1 cellular context compared by ENCODE assay signal in genomic region chr10:70672165-70672992, GRCh38.
TF ChIP-seq lines count a peak whose summit lies in the region.

A gene with protein sequence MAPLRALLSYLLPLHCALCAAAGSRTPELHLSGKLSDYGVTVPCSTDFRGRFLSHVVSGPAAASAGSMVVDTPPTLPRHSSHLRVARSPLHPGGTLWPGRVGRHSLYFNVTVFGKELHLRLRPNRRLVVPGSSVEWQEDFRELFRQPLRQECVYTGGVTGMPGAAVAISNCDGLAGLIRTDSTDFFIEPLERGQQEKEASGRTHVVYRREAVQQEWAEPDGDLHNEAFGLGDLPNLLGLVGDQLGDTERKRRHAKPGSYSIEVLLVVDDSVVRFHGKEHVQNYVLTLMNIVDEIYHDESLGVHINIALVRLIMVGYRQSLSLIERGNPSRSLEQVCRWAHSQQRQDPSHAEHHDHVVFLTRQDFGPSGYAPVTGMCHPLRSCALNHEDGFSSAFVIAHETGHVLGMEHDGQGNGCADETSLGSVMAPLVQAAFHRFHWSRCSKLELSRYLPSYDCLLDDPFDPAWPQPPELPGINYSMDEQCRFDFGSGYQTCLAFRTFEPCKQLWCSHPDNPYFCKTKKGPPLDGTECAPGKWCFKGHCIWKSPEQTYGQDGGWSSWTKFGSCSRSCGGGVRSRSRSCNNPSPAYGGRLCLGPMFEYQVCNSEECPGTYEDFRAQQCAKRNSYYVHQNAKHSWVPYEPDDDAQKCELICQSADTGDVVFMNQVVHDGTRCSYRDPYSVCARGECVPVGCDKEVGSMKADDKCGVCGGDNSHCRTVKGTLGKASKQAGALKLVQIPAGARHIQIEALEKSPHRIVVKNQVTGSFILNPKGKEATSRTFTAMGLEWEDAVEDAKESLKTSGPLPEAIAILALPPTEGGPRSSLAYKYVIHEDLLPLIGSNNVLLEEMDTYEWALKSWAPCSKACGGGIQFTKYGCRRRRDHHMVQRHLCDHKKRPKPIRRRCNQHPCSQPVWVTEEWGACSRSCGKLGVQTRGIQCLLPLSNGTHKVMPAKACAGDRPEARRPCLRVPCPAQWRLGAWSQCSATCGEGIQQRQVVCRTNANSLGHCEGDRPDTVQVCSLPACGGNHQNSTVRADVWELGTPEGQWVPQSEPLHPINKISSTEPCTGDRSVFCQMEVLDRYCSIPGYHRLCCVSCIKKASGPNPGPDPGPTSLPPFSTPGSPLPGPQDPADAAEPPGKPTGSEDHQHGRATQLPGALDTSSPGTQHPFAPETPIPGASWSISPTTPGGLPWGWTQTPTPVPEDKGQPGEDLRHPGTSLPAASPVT (plus strand): TSS chr10:70672506. CDS start chr10:70672803, 297 bp downstream.

TF ChIP-seq in WTC11, 78 proteins besides CTCF, POLR2A, EP300 and RAD21:
- TF ChIP-seq, protein P1, sequence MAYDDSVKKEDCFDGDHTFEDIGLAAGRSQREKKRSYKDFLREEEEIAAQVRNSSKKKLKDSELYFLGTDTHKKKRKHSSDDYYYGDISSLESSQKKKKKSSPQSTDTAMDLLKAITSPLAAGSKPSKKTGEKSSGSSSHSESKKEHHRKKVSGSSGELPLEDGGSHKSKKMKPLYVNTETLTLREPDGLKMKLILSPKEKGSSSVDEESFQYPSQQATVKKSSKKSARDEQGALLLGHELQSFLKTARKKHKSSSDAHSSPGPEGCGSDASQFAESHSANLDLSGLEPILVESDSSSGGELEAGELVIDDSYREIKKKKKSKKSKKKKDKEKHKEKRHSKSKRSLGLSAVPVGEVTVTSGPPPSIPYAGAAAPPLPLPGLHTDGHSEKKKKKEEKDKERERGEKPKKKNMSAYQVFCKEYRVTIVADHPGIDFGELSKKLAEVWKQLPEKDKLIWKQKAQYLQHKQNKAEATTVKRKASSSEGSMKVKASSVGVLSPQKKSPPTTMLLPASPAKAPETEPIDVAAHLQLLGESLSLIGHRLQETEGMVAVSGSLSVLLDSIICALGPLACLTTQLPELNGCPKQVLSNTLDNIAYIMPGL (CRISPR knock-in tag; IDR thresholded peaks at IDR 0.05) = no peak
- peak; percentile 41; the same call in 1 of the 2 replicates for TF ChIP-seq MAX (CRISPR knock-in tag; IDR thresholded peaks at IDR 0.05)
- TF ChIP-seq FOXK1 (CRISPR knock-in tag; IDR thresholded peaks at IDR 0.05) = 0 out of 2 replicates have a peak, but pooled peaks have one; percentile 25
- 0 out of 2 replicates have a peak, but pooled peaks have one; percentile 75 for TF ChIP-seq TCF7 (CRISPR knock-in tag; IDR thresholded peaks at IDR 0.05; ENCODE audit: low read depth)
- peak; percentile 3; the same call in 1 of the 2 replicates for TF ChIP-seq ZNF423 (CRISPR knock-in tag; IDR thresholded peaks at IDR 0.05)
- 0 out of 2 replicates have a peak, but pooled peaks have one; percentile 16 for TF ChIP-seq NFYB (CRISPR knock-in tag; conservative IDR thresholded peaks at IDR 0.05; ENCODE audit: low read depth)
- peak; percentile 62 for TF ChIP-seq FOXP1 (CRISPR knock-in tag; IDR thresholded peaks at IDR 0.05; ENCODE audit: borderline replicate concordance)
- TF ChIP-seq NFATC4 (CRISPR knock-in tag; IDR thresholded peaks at IDR 0.05) = no peak
- peak; percentile 13; the same call in 1 of the 2 replicates for TF ChIP-seq TEAD1 (CRISPR knock-in tag; IDR thresholded peaks at IDR 0.05)
- TF ChIP-seq PREB (CRISPR knock-in tag; IDR thresholded peaks at IDR 0.05; ENCODE audit: borderline replicate concordance) = no peak
- no peak for TF ChIP-seq NR3C1 (CRISPR knock-in tag; conservative IDR thresholded peaks at IDR 0.05; ENCODE audit: low read depth)
